9 cellular contexts compared by ENCODE assay signal in the genomic region with DNA sequence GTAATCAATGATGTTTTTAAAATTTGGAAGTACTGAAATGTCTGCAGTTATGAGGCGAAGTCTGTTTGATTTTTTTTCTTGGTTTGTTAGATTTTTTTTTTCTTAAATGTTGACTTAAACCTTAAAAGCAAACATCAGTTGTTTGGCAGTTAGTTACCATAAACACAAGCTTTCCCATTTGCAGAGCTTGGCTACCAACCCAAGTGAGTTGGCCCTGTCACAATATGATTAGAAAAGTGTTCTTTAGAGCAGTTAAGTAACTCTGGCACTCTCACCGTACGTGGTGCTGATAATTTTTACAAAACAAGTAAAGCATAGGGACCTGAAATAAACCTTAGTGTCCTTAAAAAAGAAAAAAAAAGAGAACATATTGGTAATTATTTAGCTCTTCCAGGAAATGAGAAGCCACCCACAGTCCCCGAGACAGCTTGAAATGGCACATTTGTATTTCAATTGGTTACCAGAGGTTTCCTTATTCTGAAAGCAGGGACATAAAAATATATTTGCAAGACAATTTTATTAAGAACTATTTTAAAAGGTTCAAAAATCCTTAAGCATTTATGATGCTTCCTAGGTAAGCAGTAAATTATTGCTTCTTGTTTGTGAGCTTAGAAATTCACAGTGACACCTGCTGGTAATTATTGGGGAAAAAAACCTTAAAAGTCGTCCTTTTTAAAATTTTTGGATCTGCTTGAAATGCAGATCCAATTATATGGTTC. TPM values are rescaled to one million over a fixed set of nuclear protein-coding genes. Genes with fewer than 3 reads are reported as not detected.
DNase-seq lines count a peak whose midpoint lies in the region; ATAC-seq, FAIRE-seq and TF ChIP-seq lines count a peak whose summit lies in the region.
"Had no signal": no experiment of that assay in that cellular context is flagged by ENCODE, and none has a peak within 500 bp of the region (broad histone marks: within the 10 kb centered on the region; RNA-seq: fewer than 3 reads in every experiment).

No MANE protein-coding gene starts in this region.

- H3K36me3 Mint-ChIP-seq in progenitor cell of endocrine pancreas (ENCODE audit: insufficient read depth): no peaks in the 10 kb centered on the region

- peak; percentile 78 for FAIRE-seq in endometrium (lab: Jason Lieb, UNC)

- DNase-seq in GM10266 (ENCODE audit: extremely low spot score) (peak; percentile 51), NCI-H2227 treated with DMSO at 0.1 percent for 48 hours (lab: John Stamatoyannopoulos, UW) (peak; percentile 10), progenitor cell of endocrine pancreas (ENCODE audit: low spot score, unreplicated experiment) (no peak), ureter (ENCODE audit: low spot score) (no peak), foreskin melanocyte (no peak)
- no peak for DNase-seq in activated CD8-positive, alpha-beta memory T cell treated with anti-CD3 and anti-CD28 coated beads for 24 hours

- no peak for ATAC-seq in HG03280 (IDR thresholded peaks at IDR 0.05; ENCODE audit: unreplicated experiment)

- no peak overlapping the region for H3K27ac Mint-ChIP-seq in progenitor cell of endocrine pancreas
- H3K27ac Mint-ChIP-seq: IgD-negative memory B cell had no signal

- TF ChIP-seq CTCF in GM10266 (IDR thresholded peaks at IDR 0.05; ENCODE audit: control insufficient read depth, insufficient read depth, low read depth, missing control alignments): peak; percentile 47
- TF ChIP-seq CTCF in progenitor cell of endocrine pancreas (IDR thresholded peaks at IDR 0.05; ENCODE audit: unreplicated experiment): peak; percentile 54

- H3K27me3 Mint-ChIP-seq in progenitor cell of endocrine pancreas: peaks cover 34% of the 10 kb centered on the region

- peaks cover 28% of the 10 kb centered on the region for H3K4me1 Mint-ChIP-seq in progenitor cell of endocrine pancreas (ENCODE audit: low read depth)

- H3K4me3 Mint-ChIP-seq in progenitor cell of endocrine pancreas (ENCODE audit: low read depth): no peak overlapping the region
- H3K4me3 Mint-ChIP-seq: IgD-negative memory B cell had no signal

- H3K9me3 Mint-ChIP-seq in progenitor cell of endocrine pancreas (ENCODE audit: low read depth): no peaks in the 10 kb centered on the region

RNA-seq across cellular contexts. Expression of gene HEY2, which starts 3.9 kb away (rescaled TPM):
- total RNA-seq in progenitor cell of endocrine pancreas: 1.4 and 2.3 TPM in 2 replicates
- 2.0 TPM for total RNA-seq in ureter

RNA-seq across cellular contexts. Expression of gene NCOA7, which starts 37.4 kb away (rescaled TPM):
- 13.6 and 18.0 TPM in 2 replicates for total RNA-seq in progenitor cell of endocrine pancreas
- total RNA-seq in ureter: 62.8 TPM

Comparison
In these comparisons a context has a peak if more than half of its experiments do, and no peak if none do; other contexts are left out.
1. DNase-seq: peak in GM10266 (single experiment) and NCI-H2227 treated with DMSO at 0.1 percent for 48 hours (single experiment); none in progenitor cell of endocrine pancreas (single experiment), activated CD8-positive, alpha-beta memory T cell treated with anti-CD3 and anti-CD28 coated beads for 24 hours (single experiment), ureter (single experiment) and foreskin melanocyte (single experiment).